Comparison of ENCODE assay signal across 13 cellular contexts in genomic region chr19:35451278-35452096, GRCh38. TPM values are rescaled to one million over a fixed set of nuclear protein-coding genes. Genes with fewer than 3 reads are reported as not detected.
DNase-seq lines count a peak whose midpoint lies in the region; ATAC-seq and TF ChIP-seq lines count a peak whose summit lies in the region.
"Had no signal": no experiment of that assay in that cellular context is flagged by ENCODE, and none has a peak within 500 bp of the region (broad histone marks: within the 10 kb centered on the region; RNA-seq: fewer than 3 reads in every experiment).

No MANE protein-coding gene starts in this region.

- H3K27ac Mint-ChIP-seq in activated B cell treated with CpG ODN at 0.5 μM for 24 hours (no peak overlapping the region), natural killer cell (peak overlapping the region; percentile 17 to 73)

- POLR2A ChIA-PET in activated B cell treated with CpG ODN at 0.5 μM for 24 hours (lab: Charles Lee): interaction anchor here (0.7 kb wide), 1 partner anchor 209 kb away, joined by 6 read pairs; no protein-coding TSS in a partner anchor

- H3K4me1 Mint-ChIP-seq in activated B cell treated with CpG ODN at 0.5 μM for 24 hours (peaks cover 43% of the 10 kb centered on the region), natural killer cell (peaks cover 26 to 36% of the 10 kb centered on the region in 2 donors)

- intact Hi-C loops in activated B cell treated with CpG ODN at 0.5 μM for 24 hours (cut with micrococcal nuclease) (no loop called here), natural killer cell (cut with micrococcal nuclease) (no loop called here)

- DNase-seq in GM13976 (ENCODE audit: low spot score) (peak; percentile 78), activated B cell treated with CpG ODN at 0.5 μM for 24 hours (no peak), natural killer cell (no peak), NCI-H2196 (lab: John Stamatoyannopoulos, UW; ENCODE audit: unreplicated experiment) (no peak), COR-L47 (lab: John Stamatoyannopoulos, UW) (no peak), ureter (ENCODE audit: low spot score) (no peak)
- DNase-seq: NCI-H1417 had no signal

- peaks cover 2% of the 10 kb centered on the region for H3K27me3 Mint-ChIP-seq in activated B cell treated with CpG ODN at 0.5 μM for 24 hours
- peaks cover 0 to 12% of the 10 kb centered on the region in 2 donors for H3K27me3 Mint-ChIP-seq in natural killer cell (ENCODE audit: low read depth in 2 of 2)

- H3K9me3 Mint-ChIP-seq in activated B cell treated with CpG ODN at 0.5 μM for 24 hours: no peaks in the 10 kb centered on the region
- no peaks in the 10 kb centered on the region for H3K9me3 Mint-ChIP-seq in natural killer cell

- CTCF ChIA-PET in activated B cell treated with CpG ODN at 0.5 μM for 24 hours (lab: Charles Lee): interaction anchor here (0.7 to 0.8 kb wide), 2 partner anchors 17 to 36 kb away, joined by 3 to 4 read pairs; no protein-coding TSS in a partner anchor

- in situ Hi-C loops in GM13976 (cut with MboI; ENCODE audit: low sequenced_read_pairs, unreplicated experiment): no loop called here

- no peak for TF ChIP-seq CTCF in GM13976 (IDR thresholded peaks at IDR 0.05; ENCODE audit: borderline replicate concordance, control extremely low read depth, extremely low read depth, insufficient read depth, missing control alignments)
- TF ChIP-seq CTCF in activated B cell treated with CpG ODN at 0.5 μM for 24 hours (IDR thresholded peaks at IDR 0.05): no peak
- no peak for TF ChIP-seq CTCF in natural killer cell (IDR thresholded peaks at IDR 0.05)

- ATAC-seq in GM21786 (IDR thresholded peaks at IDR 0.05; ENCODE audit: unreplicated experiment): peak; percentile 55
- ATAC-seq in activated B cell treated with CpG ODN at 0.5 μM for 24 hours (ENCODE audit: low read depth): peak; percentile 54
- peak; percentile 63 to 74 (median 67) for ATAC-seq in natural killer cell

- H3K36me3 Mint-ChIP-seq in activated B cell treated with CpG ODN at 0.5 μM for 24 hours (ENCODE audit: low read depth) (no peaks in the 10 kb centered on the region), natural killer cell (no peaks in the 10 kb centered on the region)

- H3K4me3 Mint-ChIP-seq in activated B cell treated with CpG ODN at 0.5 μM for 24 hours (no peak overlapping the region), natural killer cell (peak overlapping the region; percentile 4)

RNA-seq across cellular contexts. Expression of gene FFAR2, which starts 3.4 kb away (rescaled TPM):
- total RNA-seq in activated B cell treated with CpG ODN at 0.5 μM for 24 hours (not detected in 2 replicates), natural killer cell (1 to 10 TPM in 2 of 3 donors, under 1 TPM in 1; 0.70 to 8.6 (median 1.6) TPM), ureter (0.36 TPM)
- total RNA-seq: activated CD8-positive, alpha-beta memory T cell treated with anti-CD3 and anti-CD28 coated beads for 36 hours; endothelial cell of umbilical vein; HT1080; temporal lobe had no signal

RNA-seq across cellular contexts. Expression of gene KRTDAP, which starts 38.8 kb away (rescaled TPM):
- total RNA-seq in activated B cell treated with CpG ODN at 0.5 μM for 24 hours (not detected in 2 replicates), natural killer cell (not detected), ureter (not detected)
- total RNA-seq: activated CD8-positive, alpha-beta memory T cell treated with anti-CD3 and anti-CD28 coated beads for 36 hours; endothelial cell of umbilical vein; HT1080; lung had no signal
